In genomic region chr20:62641749-62642665, GRCh38 we compare ENCODE assay signal across 8 cellular contexts. TPM values are rescaled to one million over a fixed set of nuclear protein-coding genes. Genes with fewer than 3 reads are reported as not detected.
A peak's percentile ranks its signal among the peaks of the same experiment; 100 is the strongest.
DNase-seq lines count a peak whose midpoint lies in the region; ATAC-seq and TF ChIP-seq lines count a peak whose summit lies in the region.

Gene SLCO4A1, plus strand, starts transcription at chr20:62642503. Its CDS starts 13,952 bp downstream, at chr20:62656455.

- CTCF ChIA-PET in PC-3 (lab: Charles Lee), result interaction anchor here (0.8 to 1.2 kb wide), 4 partner anchors 14 to 152 kb away, joined by 3 to 6 read pairs (median 4); no protein-coding TSS in a partner anchor

- H3F3A ChIP-seq in PC-3 (ENCODE audit: low read length, unreplicated experiment), result no peaks in the 10 kb centered on the region

- H3K9me3 ChIP-seq in CD4-positive, CD25-positive, alpha-beta regulatory T cell (ENCODE audit: control insufficient read depth in 2 of 2, low read length in 2 of 2), result no peaks in the 10 kb centered on the region
- no peaks in the 10 kb centered on the region for H3K9me3 ChIP-seq in PC-3 (ENCODE audit: low read length)

- H4K20me1 ChIP-seq in PC-3 (ENCODE audit: low read length), result peaks cover 42% of the 10 kb centered on the region

- H2AFZ ChIP-seq in PC-3 (ENCODE audit: low read length), result peak within 1 kb of the TSS; percentile 80

- peaks cover 0 to 28% (median 5%) of the 10 kb centered on the region in 4 donors for H3K4me1 Mint-ChIP-seq in CD4-positive, CD25-positive, alpha-beta regulatory T cell
- H3K4me1 Mint-ChIP-seq in activated T-cell treated with anti-CD3 and anti-CD28 coated beads, Interleukin-2, amount 50 U/mL, for 4 hours (ENCODE audit: low read depth), result peaks cover 12% of the 10 kb centered on the region
- peaks cover 5 to 18% of the 10 kb centered on the region in 2 donors for H3K4me1 Mint-ChIP-seq in natural killer cell
- H3K4me1 Mint-ChIP-seq in stimulated activated naive CD8-positive, alpha-beta T cell treated with anti-CD3 and anti-CD28 coated beads, Interleukin-15, amount 100 ng/mL, for 72 hours, result peaks cover 53% of the 10 kb centered on the region

- intact Hi-C loops in PC-3 (cut with micrococcal nuclease) (loop anchor here (1.0 kb wide), 2 partner anchors 14 to 19 kb away; no protein-coding TSS in a partner anchor), natural killer cell (cut with micrococcal nuclease) (no loop called here)

- no TSS peak for BruUV-seq in PC-3 (replicated peaks; lab: Mats Ljungman, UMichigan)

- no peaks in the 10 kb centered on the region for H3K9me2 ChIP-seq in PC-3 (replicated peaks; ENCODE audit: low read length)

- no peaks in the 10 kb centered on the region for H3K36me3 ChIP-seq in CD4-positive, CD25-positive, alpha-beta regulatory T cell (ENCODE audit: control insufficient read depth, insufficient read depth, low read length)
- H3K36me3 ChIP-seq in PC-3 (ENCODE audit: low read depth, low read length), result peaks cover 16% of the 10 kb centered on the region; the same call in 1 of the 2 replicates

- H3K9ac ChIP-seq in PC-3 (ENCODE audit: low read length), result peak within 1 kb of the TSS; percentile 91

- TF ChIP-seq CTCF in PC-3 (conservative IDR thresholded peaks at IDR 0.05; ENCODE audit: low read depth, low read length) (no peak), natural killer cell (IDR thresholded peaks at IDR 0.05) (no peak)

- no peaks in the 10 kb centered on the region for H3K9me3 Mint-ChIP-seq in CD4-positive, CD25-positive, alpha-beta regulatory T cell
- no peaks in the 10 kb centered on the region for H3K9me3 Mint-ChIP-seq in activated T-cell treated with anti-CD3 and anti-CD28 coated beads, Interleukin-2, amount 50 U/mL, for 4 hours
- no peaks in the 10 kb centered on the region for H3K9me3 Mint-ChIP-seq in natural killer cell
- H3K9me3 Mint-ChIP-seq in stimulated activated naive CD8-positive, alpha-beta T cell treated with anti-CD3 and anti-CD28 coated beads, Interleukin-15, amount 100 ng/mL, for 72 hours, result no peaks in the 10 kb centered on the region

- DNase-seq in CD4-positive, CD25-positive, alpha-beta regulatory T cell, result peak; percentile 83 to 91 (median 84)
- DNase-seq in HUDEP-2 (lab: John Stamatoyannopoulos, UW; ENCODE audit: unreplicated experiment in 76 of 76) (peak in 73 of 76 experiments; percentile 3 to 87 (median 71)), PC-3 (peak; percentile 89), fibroblast of gingiva (ENCODE audit: low read depth) (peak; percentile 57), natural killer cell (peak; percentile 83)
- peak; percentile 87 for DNase-seq in activated T-cell treated with anti-CD3 and anti-CD28 coated beads, Interleukin-2, amount 50 U/mL, for 4 hours
- peak; percentile 89 to 90 for DNase-seq in stimulated activated naive CD8-positive, alpha-beta T cell treated with anti-CD3 and anti-CD28 coated beads, Interleukin-15, amount 100 ng/mL, for 72 hours

- H3K36me3 Mint-ChIP-seq in CD4-positive, CD25-positive, alpha-beta regulatory T cell, result no peaks in the 10 kb centered on the region
- no peaks in the 10 kb centered on the region for H3K36me3 Mint-ChIP-seq in activated T-cell treated with anti-CD3 and anti-CD28 coated beads, Interleukin-2, amount 50 U/mL, for 4 hours (ENCODE audit: insufficient read depth)
- no peaks in the 10 kb centered on the region for H3K36me3 Mint-ChIP-seq in natural killer cell

- H3K79me2 ChIP-seq in PC-3 (ENCODE audit: low read length), result peaks cover 55% of the 10 kb centered on the region

- H3K27ac Mint-ChIP-seq in CD4-positive, CD25-positive, alpha-beta regulatory T cell, result peak within 1 kb of the TSS; percentile 48 to 89 (median 68)
- peak within 1 kb of the TSS in 1 of 2 donors; percentile 17 for H3K27ac Mint-ChIP-seq in natural killer cell
- H3K27ac Mint-ChIP-seq in stimulated activated naive CD8-positive, alpha-beta T cell treated with anti-CD3 and anti-CD28 coated beads, Interleukin-15, amount 100 ng/mL, for 72 hours, result peak within 1 kb of the TSS; percentile 76 to 92

- peaks cover 45% of the 10 kb centered on the region for H3K4me1 ChIP-seq in CD4-positive, CD25-positive, alpha-beta regulatory T cell (ENCODE audit: control insufficient read depth, insufficient read depth, low read length, poor library complexity, severe bottlenecking)
- H3K4me1 ChIP-seq in PC-3 (ENCODE audit: insufficient read depth, low read length), result peaks cover 42% of the 10 kb centered on the region

- ATAC-seq in CD4-positive, CD25-positive, alpha-beta regulatory T cell (ENCODE audit: low read depth in 2 of 2), result peak; percentile 89 to 91
- peak; percentile 38 for ATAC-seq in GM19467 (IDR thresholded peaks at IDR 0.05; ENCODE audit: unreplicated experiment)
- ATAC-seq in PC-3, result peak; percentile 73
- ATAC-seq in activated T-cell treated with anti-CD3 and anti-CD28 coated beads, Interleukin-2, amount 50 U/mL, for 4 hours, result peak; percentile 89
- peak; percentile 94 for ATAC-seq in natural killer cell
- ATAC-seq in stimulated activated naive CD8-positive, alpha-beta T cell treated with anti-CD3 and anti-CD28 coated beads, Interleukin-15, amount 100 ng/mL, for 72 hours, result peak; percentile 90

- peak within 1 kb of the TSS; percentile 41 for H3K4me3 ChIP-seq in CD4-positive, CD25-positive, alpha-beta regulatory T cell (ENCODE audit: low read depth, low read length)
- peak within 1 kb of the TSS; percentile 95 for H3K4me3 ChIP-seq in PC-3 (ENCODE audit: low read length)

- no peaks in the 10 kb centered on the region for H3K27me3 ChIP-seq in CD4-positive, CD25-positive, alpha-beta regulatory T cell (ENCODE audit: control insufficient read depth, insufficient read depth, low read length)
- no peaks in the 10 kb centered on the region for H3K27me3 ChIP-seq in PC-3 (ENCODE audit: low read length)

- peak within 1 kb of the TSS; percentile 83 to 94 (median 90) for H3K4me3 Mint-ChIP-seq in CD4-positive, CD25-positive, alpha-beta regulatory T cell
- peak within 1 kb of the TSS; percentile 81 for H3K4me3 Mint-ChIP-seq in activated T-cell treated with anti-CD3 and anti-CD28 coated beads, Interleukin-2, amount 50 U/mL, for 4 hours
- peak within 1 kb of the TSS; percentile 85 for H3K4me3 Mint-ChIP-seq in natural killer cell
- peak within 1 kb of the TSS; percentile 89 to 90 for H3K4me3 Mint-ChIP-seq in stimulated activated naive CD8-positive, alpha-beta T cell treated with anti-CD3 and anti-CD28 coated beads, Interleukin-15, amount 100 ng/mL, for 72 hours

- H3K27ac ChIP-seq in CD4-positive, CD25-positive, alpha-beta regulatory T cell (ENCODE audit: insufficient read depth, low read length, poor library complexity, severe bottlenecking), result peak within 1 kb of the TSS; percentile 23
- H3K27ac ChIP-seq in PC-3 (ENCODE audit: low read length), result peak within 1 kb of the TSS; percentile 61

- H3K4me2 ChIP-seq in PC-3 (ENCODE audit: low read length), result peak within 1 kb of the TSS; percentile 89

- peaks cover 17% of the 10 kb centered on the region for H3K27me3 Mint-ChIP-seq in CD4-positive, CD25-positive, alpha-beta regulatory T cell
- peaks cover 2% of the 10 kb centered on the region for H3K27me3 Mint-ChIP-seq in activated T-cell treated with anti-CD3 and anti-CD28 coated beads, Interleukin-2, amount 50 U/mL, for 4 hours (ENCODE audit: low read depth)
- no peaks in the 10 kb centered on the region for H3K27me3 Mint-ChIP-seq in natural killer cell (ENCODE audit: low read depth in 2 of 2)
- peaks cover 31% of the 10 kb centered on the region for H3K27me3 Mint-ChIP-seq in stimulated activated naive CD8-positive, alpha-beta T cell treated with anti-CD3 and anti-CD28 coated beads, Interleukin-15, amount 100 ng/mL, for 72 hours

- POLR2A ChIA-PET in PC-3 (lab: Charles Lee; ENCODE audit: unreplicated experiment), result interaction anchor here (0.5 to 1.4 kb wide), 4 partner anchors 13 to 198 kb away, joined by 3 to 9 read pairs (median 4); no protein-coding TSS in a partner anchor

RNA-seq across cellular contexts. Expression of gene SLCO4A1, which starts in this region (rescaled TPM):
- total RNA-seq in CD4-positive, CD25-positive, alpha-beta regulatory T cell, result 7.4 TPM
- 1 to 10 TPM; 1.8 to 2.9 (median 2.7) TPM for polyA plus RNA-seq in CD4-positive, CD25-positive, alpha-beta regulatory T cell
- total RNA-seq in PC-3 (2014; rRNA removed), result 161 and 162 TPM in 2 replicates
- 10 to 100 TPM; 36.5 to 49.3 (median 48.2) TPM for total RNA-seq in activated T-cell treated with anti-CD3 and anti-CD28 coated beads, Interleukin-2, amount 50 U/mL, for 4 hours
- total RNA-seq in natural killer cell, result 1 to 10 TPM in 2 of 3 donors, under 1 TPM in 1; 0.59 to 1.4 (median 1.1) TPM

Comparison
In these comparisons a context has a peak if more than half of its experiments do, and no peak if none do; other contexts are left out.
1. Peak in every context shown above with its lines: DNase-seq, ATAC-seq, H3K4me3 ChIP-seq and H3K27ac ChIP-seq.
2. ATAC-seq: peak in every context shown above with its lines; median percentile 94 in natural killer cell; 90 in CD4-positive, CD25-positive, alpha-beta regulatory T cell; 90 in stimulated activated naive CD8-positive, alpha-beta T cell treated with anti-CD3 and anti-CD28 coated beads, Interleukin-15, amount 100 ng/mL, for 72 hours; 89 in activated T-cell treated with anti-CD3 and anti-CD28 coated beads, Interleukin-2, amount 50 U/mL, for 4 hours; 73 in PC-3; 38 in GM19467.